ENCODE assay signal across 7 cellular contexts in the genomic region with DNA sequence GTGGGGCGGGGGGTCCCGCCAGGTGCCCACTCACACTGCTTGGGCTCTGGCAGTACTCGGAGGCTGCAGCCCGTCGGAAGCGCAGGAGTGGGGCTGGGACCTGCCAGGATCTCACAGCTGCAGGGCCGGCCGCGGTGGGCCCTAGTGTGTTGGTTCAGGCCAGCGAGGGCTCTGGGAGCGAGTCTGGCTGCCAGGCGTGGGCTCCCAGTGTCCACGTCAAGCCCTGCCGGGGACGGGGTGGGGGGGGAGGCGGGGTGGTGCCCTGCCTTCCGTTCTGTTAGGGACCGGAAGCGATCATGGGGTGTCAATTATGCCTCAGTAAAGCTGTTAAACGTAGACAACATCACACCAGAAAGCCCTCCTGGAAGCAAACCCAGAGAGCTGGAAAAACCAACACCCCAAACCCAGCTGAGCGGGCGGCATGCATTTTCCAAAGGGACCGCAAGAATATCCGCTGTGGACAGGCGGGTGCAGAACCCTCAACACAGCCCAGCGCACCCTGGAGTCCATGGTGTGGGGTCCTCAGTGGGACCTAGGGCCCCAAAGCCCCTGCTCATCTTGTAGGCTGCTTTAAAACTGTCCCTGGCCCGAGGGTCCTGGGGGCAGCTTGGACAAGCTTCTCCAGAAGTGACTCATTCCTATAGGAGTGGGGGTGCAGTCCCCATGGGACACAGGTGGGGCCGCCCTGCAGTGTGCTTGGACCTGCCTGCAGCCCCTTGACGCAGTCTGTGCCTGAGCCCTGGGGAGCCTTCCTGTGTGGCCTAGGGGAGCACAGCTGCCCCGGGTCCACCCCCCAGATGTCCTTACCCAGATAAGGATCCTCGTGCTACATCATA. TPM values are rescaled to one million over a fixed set of nuclear protein-coding genes. Genes with fewer than 3 reads are reported as not detected.
DNase-seq lines count a peak whose midpoint lies in the region; ATAC-seq and TF ChIP-seq lines count a peak whose summit lies in the region.

No MANE protein-coding gene starts in this region.

- DNase-seq in CD8-positive, alpha-beta T cell: peak in 4 of 7 experiments; percentile 4 to 48 (median 12)
- DNase-seq in GM23338 (ENCODE audit: low spot score) (no peak), chondrocyte (ENCODE audit: low spot score) (peak; percentile 92), neural progenitor cell (ENCODE audit: low spot score) (no peak)

- H3K36me3 Mint-ChIP-seq in CD8-positive, alpha-beta T cell: no peaks in the 10 kb centered on the region
- H3K36me3 Mint-ChIP-seq in GM23338 (ENCODE audit: low read depth) (peaks cover 9% of the 10 kb centered on the region), chondrocyte (ENCODE audit: low read depth) (no peaks in the 10 kb centered on the region), neural progenitor cell (peaks cover 6% of the 10 kb centered on the region)

- H3K4me2 ChIP-seq in GM23338 (peak overlapping the region; percentile 92), neural progenitor cell (peak overlapping the region; percentile 93)

- intact Hi-C loops in CD8-positive, alpha-beta T cell (cut with DNase I, micrococcal nuclease): loop anchor here (2.0 to 5.0 kb wide), 9 partner anchors 212 to 1663 kb away; partner anchors contain the start of genes GYPC (in 1 of the 2), SAP130 (in 1 of the 2), SFT2D3 (in 1 of the 2) and UGGT1 (in 1 of the 2)

- no peaks in the 10 kb centered on the region for H3K27me3 ChIP-seq in CD8-positive, alpha-beta T cell (ENCODE audit: insufficient read depth, low read length)
- H3K27me3 ChIP-seq in GM23338 (ENCODE audit: insufficient read depth) (peaks cover 23% of the 10 kb centered on the region), neural progenitor cell (peaks cover 28% of the 10 kb centered on the region)

- H3F3A ChIP-seq in GM23338 (replicated peaks; ENCODE audit: low read depth) (no peaks in the 10 kb centered on the region), neural progenitor cell (ENCODE audit: low read depth) (peaks cover 5% of the 10 kb centered on the region)

- H3K4me3 ChIP-seq in CD8-positive, alpha-beta T cell (ENCODE audit: low read depth, low read length): no peak overlapping the region
- peak overlapping the region; percentile 67 for H3K4me3 ChIP-seq in GM23338
- H3K4me3 ChIP-seq in neural progenitor cell: no peak overlapping the region

- H2AFZ ChIP-seq in GM23338 (peak overlapping the region; percentile 85), neural progenitor cell (replicated peaks) (no peak overlapping the region)

- no peaks in the 10 kb centered on the region for H3K27me3 Mint-ChIP-seq in CD8-positive, alpha-beta T cell (ENCODE audit: low read depth)
- H3K27me3 Mint-ChIP-seq in GM23338 (ENCODE audit: insufficient read depth, low read depth, poor library complexity): peaks cover 25% of the 10 kb centered on the region
- no peaks in the 10 kb centered on the region for H3K27me3 Mint-ChIP-seq in chondrocyte (ENCODE audit: low read depth)
- peaks cover 13% of the 10 kb centered on the region for H3K27me3 Mint-ChIP-seq in neural progenitor cell (ENCODE audit: insufficient read depth, low read depth)

- H3K9me3 ChIP-seq in CD8-positive, alpha-beta T cell (ENCODE audit: low read length): no peaks in the 10 kb centered on the region
- H3K9me3 ChIP-seq in neural progenitor cell (ENCODE audit: low read depth): no peaks in the 10 kb centered on the region

- CTCF ChIA-PET in CD8-positive, alpha-beta T cell (lab: Charles Lee): interaction anchor here (1.8 kb wide), 1 partner anchor 18 kb away, joined by 3 read pairs; no protein-coding TSS in a partner anchor

- POLR2A ChIA-PET in CD8-positive, alpha-beta T cell (lab: Charles Lee): no interaction called here

- H3K9me2 ChIP-seq in GM23338 (ENCODE audit: insufficient read depth): no peaks in the 10 kb centered on the region

- peak overlapping the region; percentile 74 for H3K4me3 Mint-ChIP-seq in CD8-positive, alpha-beta T cell
- H3K4me3 Mint-ChIP-seq in GM23338: no peak overlapping the region; the same call in 2 of the 3 replicates
- H3K4me3 Mint-ChIP-seq in chondrocyte (ENCODE audit: unreplicated experiment): no peak overlapping the region
- H3K4me3 Mint-ChIP-seq in neural progenitor cell: peak overlapping the region; percentile 53

- peaks cover 31% of the 10 kb centered on the region for H3K4me1 Mint-ChIP-seq in CD8-positive, alpha-beta T cell (ENCODE audit: low read depth)
- peaks cover 35% of the 10 kb centered on the region for H3K4me1 Mint-ChIP-seq in GM23338
- peaks cover 31% of the 10 kb centered on the region for H3K4me1 Mint-ChIP-seq in chondrocyte (ENCODE audit: low read depth)
- H3K4me1 Mint-ChIP-seq in neural progenitor cell: peaks cover 41% of the 10 kb centered on the region

- H4K20me1 ChIP-seq in GM23338 (replicated peaks; ENCODE audit: insufficient read depth) (peaks cover 23% of the 10 kb centered on the region), neural progenitor cell (ENCODE audit: low read depth) (peaks cover 29% of the 10 kb centered on the region)

- no peak for ATAC-seq in CD8-positive, alpha-beta T cell
- ATAC-seq in GM23338 (peak; percentile 0; the same call in 1 of the 3 replicates), HG03135 (IDR thresholded peaks at IDR 0.05; ENCODE audit: unreplicated experiment) (no peak), HG03280 (IDR thresholded peaks at IDR 0.05; ENCODE audit: unreplicated experiment) (no peak), GM19455 (IDR thresholded peaks at IDR 0.05; ENCODE audit: unreplicated experiment) (no peak)

- no peak for TF ChIP-seq CTCF in CD8-positive, alpha-beta T cell (IDR thresholded peaks at IDR 0.05)
- TF ChIP-seq CTCF in GM23338 (conservative IDR thresholded peaks at IDR 0.05; ENCODE audit: low read depth in 2 of 2) (no peak), chondrocyte (IDR thresholded peaks at IDR 0.05) (no peak), neural progenitor cell (IDR thresholded peaks at IDR 0.05) (no peak)

- no peaks in the 10 kb centered on the region for H3K36me3 ChIP-seq in CD8-positive, alpha-beta T cell (ENCODE audit: insufficient read depth, low read length)
- H3K36me3 ChIP-seq in GM23338 (ENCODE audit: insufficient read depth): no peaks in the 10 kb centered on the region
- H3K36me3 ChIP-seq in neural progenitor cell: no peaks in the 10 kb centered on the region

- H3K27ac ChIP-seq in CD8-positive, alpha-beta T cell (ENCODE audit: low read depth, low read length): no peak overlapping the region
- H3K27ac ChIP-seq in GM23338 (ENCODE audit: low read depth): no peak overlapping the region
- H3K27ac ChIP-seq in neural progenitor cell: no peak overlapping the region

- no peaks in the 10 kb centered on the region for H3K9me3 Mint-ChIP-seq in CD8-positive, alpha-beta T cell
- H3K9me3 Mint-ChIP-seq in GM23338 (no peaks in the 10 kb centered on the region), chondrocyte (ENCODE audit: low read depth) (no peaks in the 10 kb centered on the region), neural progenitor cell (peaks cover 2% of the 10 kb centered on the region)

- H3K9ac ChIP-seq in neural progenitor cell: no peak overlapping the region

- H3K4me1 ChIP-seq in CD8-positive, alpha-beta T cell (ENCODE audit: insufficient read depth, low read length): peaks cover 31% of the 10 kb centered on the region
- H3K4me1 ChIP-seq in GM23338 (ENCODE audit: insufficient read depth) (peaks cover 25% of the 10 kb centered on the region), neural progenitor cell (peaks cover 38% of the 10 kb centered on the region)

- H3K79me2 ChIP-seq in GM23338 (replicated peaks; ENCODE audit: insufficient read depth): peaks cover 30% of the 10 kb centered on the region
- peaks cover 29% of the 10 kb centered on the region for H3K79me2 ChIP-seq in neural progenitor cell (ENCODE audit: low read depth)

- H3K27ac Mint-ChIP-seq in CD8-positive, alpha-beta T cell: no peak overlapping the region
- no peak overlapping the region for H3K27ac Mint-ChIP-seq in GM23338
- no peak overlapping the region for H3K27ac Mint-ChIP-seq in chondrocyte (ENCODE audit: unreplicated experiment)
- H3K27ac Mint-ChIP-seq in neural progenitor cell: no peak overlapping the region

TF ChIP-seq in GM23338, 12 proteins besides CTCF, POLR2A, EP300 and RAD21 (continues in another document):
- TF ChIP-seq EZH2 (IDR thresholded peaks at IDR 0.05; ENCODE audit: low read depth, unreplicated experiment): no peak
- no peak for TF ChIP-seq STAT1 (IDR thresholded peaks at IDR 0.05; ENCODE audit: unreplicated experiment)
- TF ChIP-seq NANOG (IDR thresholded peaks at IDR 0.05; ENCODE audit: borderline replicate concordance): no peak
- TF ChIP-seq EZH2phosphoT487 (IDR thresholded peaks at IDR 0.05; ENCODE audit: unreplicated experiment): no peak

RNA-seq across cellular contexts. Expression of gene HS6ST1, which starts 1.3 kb away (rescaled TPM):
- 1 to 10 TPM; 6.3 to 7.7 TPM for total RNA-seq in CD8-positive, alpha-beta T cell
- total RNA-seq in GM23338 (2014; rRNA removed; shearing (Covaris generic)): 76.4 and 106 TPM in 2 replicates
- 21.1 and 22.5 TPM in 2 replicates for polyA plus RNA-seq in GM23338 (2016; fragmentation: Nextera tagmentation; extraction: Ambion mirVana)
- total RNA-seq in chondrocyte: 30.0 to 39.2 TPM (median 33.1 TPM) in 3 replicates
- total RNA-seq in neural progenitor cell (ENCODE audit: low replicate concordance): 31.1 and 71.0 TPM in 2 replicates

Comparison
In these comparisons a context has a peak if more than half of its experiments do, and no peak if none do; other contexts are left out.
1. DNase-seq: peak in CD8-positive, alpha-beta T cell (4 of 7) and chondrocyte (single experiment); none in GM23338 (single experiment) and neural progenitor cell (single experiment).
2. H3K4me3 Mint-ChIP-seq: peak in CD8-positive, alpha-beta T cell (single experiment) and neural progenitor cell (single experiment); none in GM23338 (single experiment) and chondrocyte (single experiment).